In genomic region chr9:109181284-109181683, GRCh38 we compare ENCODE assay signal across 1 cellular context.
TF ChIP-seq lines count a peak whose summit lies in the region.

No MANE protein-coding gene starts in this region.

TF ChIP-seq in GM12878, 131 proteins besides CTCF, POLR2A, EP300 and RAD21 (continued from another document):
- TF ChIP-seq ATF2 (IDR thresholded peaks at IDR 0.05; ENCODE audit: low read length) (peak; percentile 69; the same call in 1 of the 2 replicates), IRF4 (IDR thresholded peaks at IDR 0.05; ENCODE audit: low read depth, low read length) (peak; percentile 60; the same call in 1 of the 2 replicates), CREM (IDR thresholded peaks at IDR 0.05; ENCODE audit: low read depth) (peak; percentile 46; the same call in 1 of the 2 replicates), BHLHE40 (IDR thresholded peaks at IDR 0.05; ENCODE audit: borderline replicate concordance in 1 of 2, low read depth in 2 of 2, low read length in 1 of 2) (no peak), FOXM1 (IDR thresholded peaks at IDR 0.05; ENCODE audit: low read depth, low read length) (peak; percentile 73; the same call in 1 of the 2 replicates), TCF7 (IDR thresholded peaks at IDR 0.05; ENCODE audit: borderline replicate concordance) (peak; percentile 97), IKZF2 (IDR thresholded peaks at IDR 0.05) (0 out of 4 replicates have a peak, but pooled peaks of 1 of the 2 experiments have one; percentile 18), MTA3 (IDR thresholded peaks at IDR 0.05; ENCODE audit: borderline replicate concordance, low read length) (0 out of 2 replicates have a peak, but pooled peaks have one; percentile 67), JUNB (IDR thresholded peaks at IDR 0.05) (peak; percentile 73), POU2F2 (IDR thresholded peaks at IDR 0.05; ENCODE audit: borderline replicate concordance, low read depth, low read length) (no peak), NFIC (IDR thresholded peaks at IDR 0.05; ENCODE audit: low read depth, low read length) (peak; percentile 69; the same call in 1 of the 2 replicates), ZBED1 (IDR thresholded peaks at IDR 0.05; ENCODE audit: borderline replicate concordance) (peak; percentile 30; the same call in 1 of the 2 replicates), JUND (IDR thresholded peaks at IDR 0.05; ENCODE audit: low read depth, low read length) (no peak), PKNOX1 (IDR thresholded peaks at IDR 0.05) (peak; percentile 77), EZH2 (IDR thresholded peaks at IDR 0.05; ENCODE audit: borderline replicate concordance, control insufficient read depth, low read depth, low read length) (no peak), ZNF592 (IDR thresholded peaks at IDR 0.05) (no peak), EED (IDR thresholded peaks at IDR 0.05; ENCODE audit: low read depth) (peak; percentile 58; the same call in 1 of the 2 replicates), CHD1 (IDR thresholded peaks at IDR 0.05; ENCODE audit: low read depth, low read length) (no peak), RELA (IDR thresholded peaks at IDR 0.05; ENCODE audit: borderline replicate concordance, partially characterized antibody) (no peak), SMC3 (IDR thresholded peaks at IDR 0.05; ENCODE audit: borderline replicate concordance, low read length) (no peak), HDAC2 (IDR thresholded peaks at IDR 0.05) (no peak), ZNF622 (IDR thresholded peaks at IDR 0.05) (no peak), RUNX3 (IDR thresholded peaks at IDR 0.05; ENCODE audit: low read length) (peak; percentile 97), MEF2A (IDR thresholded peaks at IDR 0.05; ENCODE audit: insufficient read depth, low read depth, low read length) (no peak), CBFB (IDR thresholded peaks at IDR 0.05; ENCODE audit: low read depth) (0 out of 2 replicates have a peak, but pooled peaks have one; percentile 61), BCL11A (IDR thresholded peaks at IDR 0.05; ENCODE audit: low read depth, low read length) (peak; percentile 41; the same call in 1 of the 2 replicates), CBX5 (IDR thresholded peaks at IDR 0.05; ENCODE audit: low read depth) (peak; percentile 50; the same call in 1 of the 2 replicates)
